Comparison of ENCODE assay signal across 9 cellular contexts in the genomic region with DNA sequence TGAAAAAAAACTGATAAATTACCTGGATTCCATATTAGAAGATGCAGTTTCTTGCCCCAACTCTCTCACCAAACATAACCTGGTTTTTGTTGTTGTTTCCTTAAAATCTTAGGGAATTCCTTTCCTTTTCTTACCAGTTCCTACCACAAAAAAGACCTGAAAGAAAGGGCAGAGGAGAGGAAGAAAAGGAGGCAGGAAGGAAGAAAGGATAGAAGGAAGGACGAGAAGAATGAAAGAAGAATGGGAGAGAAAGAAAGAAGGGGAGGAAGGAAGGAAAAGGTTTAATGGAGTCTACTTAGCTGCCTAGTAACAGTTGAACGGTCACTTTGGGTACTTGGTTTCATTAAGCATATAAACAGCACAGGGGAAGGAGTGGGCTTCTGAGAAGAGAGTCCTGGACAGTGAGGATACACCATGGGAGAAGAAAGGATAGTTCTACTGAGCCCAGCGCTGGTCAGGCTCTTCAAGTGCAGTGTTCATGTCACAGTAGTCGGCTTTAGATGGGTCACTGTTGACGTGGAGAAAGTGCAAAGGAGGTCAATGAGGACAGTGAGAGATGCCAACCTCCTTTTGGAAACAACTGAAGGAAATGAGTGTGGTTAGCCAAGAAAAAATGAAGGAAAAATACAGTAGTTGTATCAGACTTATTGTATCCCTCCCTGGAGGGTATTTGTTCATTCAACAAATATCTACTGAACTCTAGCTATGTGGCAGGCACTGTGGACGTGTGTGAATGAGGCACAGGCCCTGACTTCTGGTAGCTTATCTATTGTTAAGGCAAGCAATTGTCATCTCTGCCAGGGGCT. TPM values are rescaled to one million over a fixed set of nuclear protein-coding genes. Genes with fewer than 3 reads are reported as not detected.
DNase-seq lines count a peak whose midpoint lies in the region; ATAC-seq and TF ChIP-seq lines count a peak whose summit lies in the region.
"Had no signal": no experiment of that assay in that cellular context is flagged by ENCODE, and none has a peak within 500 bp of the region (broad histone marks: within the 10 kb centered on the region; RNA-seq: fewer than 3 reads in every experiment).

No MANE protein-coding gene starts in this region.

- H3K9me3 ChIP-seq in RWPE2 (ENCODE audit: severe bottlenecking), result no peaks in the 10 kb centered on the region

- H3K4me1 ChIP-seq in RWPE2 (ENCODE audit: insufficient read depth, poor library complexity, severe bottlenecking), result peaks cover 49% of the 10 kb centered on the region

- peaks cover 16% of the 10 kb centered on the region for H3K27me3 Mint-ChIP-seq in progenitor cell of endocrine pancreas

- H3K9me3 Mint-ChIP-seq in progenitor cell of endocrine pancreas (ENCODE audit: low read depth), result no peaks in the 10 kb centered on the region

- TF ChIP-seq CTCF in RWPE2 (IDR thresholded peaks at IDR 0.05; ENCODE audit: poor library complexity, severe bottlenecking), result no peak
- no peak for TF ChIP-seq CTCF in progenitor cell of endocrine pancreas (IDR thresholded peaks at IDR 0.05; ENCODE audit: unreplicated experiment)

- H3K4me1 Mint-ChIP-seq in progenitor cell of endocrine pancreas (ENCODE audit: low read depth), result peaks cover 22% of the 10 kb centered on the region

- in situ Hi-C loops in G401 (cut with HindIII; ENCODE audit: low sequenced_read_pairs), result no loop called here

- peak overlapping the region; percentile 49 for H3K27ac Mint-ChIP-seq in progenitor cell of endocrine pancreas

- ATAC-seq in RWPE2 (ENCODE audit: low read depth) (no peak), HG03095 (IDR thresholded peaks at IDR 0.05; ENCODE audit: unreplicated experiment) (no peak)

- no peaks in the 10 kb centered on the region for H3K36me3 Mint-ChIP-seq in progenitor cell of endocrine pancreas (ENCODE audit: insufficient read depth)

- peak overlapping the region; percentile 86 for H3K4me3 ChIP-seq in RWPE2 (ENCODE audit: severe bottlenecking)

- no peaks in the 10 kb centered on the region for H3K27me3 ChIP-seq in RWPE2 (ENCODE audit: insufficient read depth, poor library complexity, severe bottlenecking)

- H3K27ac ChIP-seq in RWPE2 (ENCODE audit: poor library complexity, severe bottlenecking), result peak overlapping the region; percentile 94

- peaks cover 14% of the 10 kb centered on the region; the same call in 1 of the 2 replicates for H3K36me3 ChIP-seq in RWPE2 (ENCODE audit: low read depth)

- no peak for TF ChIP-seq POLR2A in erythroblast (IDR thresholded peaks at IDR 0.05; ENCODE audit: low read length)

- peak; percentile 27 for DNase-seq in G401 (ENCODE audit: low spot score)
- DNase-seq in RWPE2 (ENCODE audit: low spot score), result no peak
- peak; percentile 31 to 36 for DNase-seq in erythroblast (lab: John Stamatoyannopoulos, UW)
- DNase-seq in progenitor cell of endocrine pancreas (ENCODE audit: low spot score, unreplicated experiment), result no peak
- DNase-seq in glomerular visceral epithelial cell (ENCODE audit: extremely low spot score), result no peak
- DNase-seq in germinal center (ENCODE audit: low spot score), result no peak
- DNase-seq in activated effector memory CD4-positive, alpha-beta T cell treated with Interleukin-2 at 50 U/mL for 16 hours, result no peak
- DNase-seq: stimulated activated naive CD4-positive, alpha-beta T cell treated with Interleukin-2 at 50 U/mL for 16 hours had no signal

- peak overlapping the region; percentile 77 for H3K4me3 Mint-ChIP-seq in progenitor cell of endocrine pancreas (ENCODE audit: low read depth)

RNA-seq across cellular contexts. Expression of a gene that starts 1.1 kb away (rescaled TPM):
- 22.5 and 27.4 TPM in 2 replicates for total RNA-seq in G401 (2014; rRNA removed; shearing (Covaris generic))
- total RNA-seq in progenitor cell of endocrine pancreas, result 15.6 and 15.9 TPM in 2 replicates

RNA-seq across cellular contexts. Expression of a gene that starts 34.5 kb away (rescaled TPM):
- 6.8 and 12.8 TPM in 2 replicates for total RNA-seq in G401 (2014; rRNA removed; shearing (Covaris generic))
- total RNA-seq in progenitor cell of endocrine pancreas, result not detected in 2 replicates

Comparison
In these comparisons a context has a peak if more than half of its experiments do, and no peak if none do; other contexts are left out.
1. DNase-seq: peak in G401 (single experiment) and erythroblast (2 of 2); none in RWPE2 (single experiment), progenitor cell of endocrine pancreas (single experiment), glomerular visceral epithelial cell (single experiment), germinal center (single experiment) and activated effector memory CD4-positive, alpha-beta T cell treated with Interleukin-2 at 50 U/mL for 16 hours (single experiment).